1 cellular context compared by ENCODE assay signal in genomic region chr11:30346068-30346688, GRCh38.
TF ChIP-seq lines count a peak whose summit lies in the region.

No MANE protein-coding gene starts in this region.

TF ChIP-seq in liver, 16 proteins besides CTCF, POLR2A, EP300 and RAD21 (continued from another document):
- TF ChIP-seq ZBTB33 (IDR thresholded peaks at IDR 0.05) = no peak
- no peak for TF ChIP-seq RXRA (IDR thresholded peaks at IDR 0.05)
- TF ChIP-seq HNF4A (conservative IDR thresholded peaks at IDR 0.05) = no peak
